In genomic region chr2:224668123-224668909, GRCh38 we compare ENCODE assay signal across 24 cellular contexts. TPM values are rescaled to one million over a fixed set of nuclear protein-coding genes. Genes with fewer than 3 reads are reported as not detected.
DNase-seq lines count a peak whose midpoint lies in the region; ATAC-seq, FAIRE-seq and TF ChIP-seq lines count a peak whose summit lies in the region.
"Had no signal": no experiment of that assay in that cellular context is flagged by ENCODE, and none has a peak within 500 bp of the region (broad histone marks: within the 10 kb centered on the region; RNA-seq: fewer than 3 reads in every experiment).

No MANE protein-coding gene starts in this region.

- H3K9me3 Mint-ChIP-seq in activated naive CD4-positive, alpha-beta T cell treated with anti-CD3 and anti-CD28 coated beads for 36 hours, result peaks cover 3% of the 10 kb centered on the region
- H3K9me3 Mint-ChIP-seq in activated T-cell treated with anti-CD3 and anti-CD28 coated beads, Interleukin-2, amount 50 U/mL, for 72 hours, result peaks cover 2 to 3% of the 10 kb centered on the region in 2 donors

- FAIRE-seq in GM12891 (lab: Jason Lieb, UNC), result peak; percentile 28
- FAIRE-seq: A549, D721Med had no signal

- no peaks in the 10 kb centered on the region for H3K9me3 ChIP-seq in OCI-LY1 (ENCODE audit: low read length)
- H3K9me3 ChIP-seq in mucosa of descending colon, result peaks cover 3% of the 10 kb centered on the region
- H3K9me3 ChIP-seq: BE2C had no signal

- TF ChIP-seq CTCF in OCI-LY1 (IDR thresholded peaks at IDR 0.05; ENCODE audit: low read length), result no peak
- no peak for TF ChIP-seq CTCF in mucosa of descending colon (IDR thresholded peaks at IDR 0.05)

- H3K4me2 ChIP-seq in OCI-LY1 (ENCODE audit: low read length), result peak overlapping the region; percentile 53
- H3K4me2 ChIP-seq: A549 had no signal

- no peaks in the 10 kb centered on the region for H3K79me2 ChIP-seq in OCI-LY1 (ENCODE audit: insufficient read depth, low read length)

- POLR2A ChIA-PET in HEK293T (lab: Yijun Ruan, JAX), result no interaction called here

- ATAC-seq in mucosa of descending colon (peak; percentile 43), HG03571 (IDR thresholded peaks at IDR 0.05; ENCODE audit: unreplicated experiment) (no peak)
- no peak for ATAC-seq in activated T-cell treated with anti-CD3 and anti-CD28 coated beads, Interleukin-2, amount 50 U/mL, for 72 hours (replicated peaks in 1 of 2)
- ATAC-seq: A549 had no signal

- H3K27ac Mint-ChIP-seq in activated naive CD4-positive, alpha-beta T cell treated with anti-CD3 and anti-CD28 coated beads for 36 hours, result no peak overlapping the region
- no peak overlapping the region for H3K27ac Mint-ChIP-seq in activated T-cell treated with anti-CD3 and anti-CD28 coated beads, Interleukin-2, amount 50 U/mL, for 72 hours
- H3K27ac Mint-ChIP-seq: IgD-negative memory B cell had no signal

- no peaks in the 10 kb centered on the region for H3F3A ChIP-seq in OCI-LY1 (ENCODE audit: insufficient read depth, low read length)

- no peaks in the 10 kb centered on the region for H3K27me3 Mint-ChIP-seq in activated naive CD4-positive, alpha-beta T cell treated with anti-CD3 and anti-CD28 coated beads for 36 hours (ENCODE audit: low read depth)
- H3K27me3 Mint-ChIP-seq in activated T-cell treated with anti-CD3 and anti-CD28 coated beads, Interleukin-2, amount 50 U/mL, for 72 hours (ENCODE audit: low read depth), result no peaks in the 10 kb centered on the region

- H3K36me3 ChIP-seq in OCI-LY1 (ENCODE audit: insufficient read depth, low read length) (no peaks in the 10 kb centered on the region), mucosa of descending colon (ENCODE audit: low read depth) (no peaks in the 10 kb centered on the region)
- H3K36me3 ChIP-seq: BE2C had no signal

- peak overlapping the region; percentile 12; the same call in 1 of the 2 replicates for H3K9ac ChIP-seq in OCI-LY1 (ENCODE audit: low read length)

- no peaks in the 10 kb centered on the region for H4K20me1 ChIP-seq in OCI-LY1 (ENCODE audit: insufficient read depth, low read length)

- H3K9me2 ChIP-seq in OCI-LY1 (ENCODE audit: low read depth, low read length), result no peaks in the 10 kb centered on the region

- H3K4me1 ChIP-seq in OCI-LY1 (ENCODE audit: insufficient read depth, low read length, severe bottlenecking) (peaks cover 42% of the 10 kb centered on the region), mucosa of descending colon (ENCODE audit: low read depth) (no peaks in the 10 kb centered on the region)
- H3K4me1 ChIP-seq: A549, BE2C had no signal

- intact Hi-C loops in mucosa of descending colon (cut with DNase I, micrococcal nuclease), result no loop called here
- intact Hi-C loops in activated naive CD4-positive, alpha-beta T cell treated with anti-CD3 and anti-CD28 coated beads for 36 hours (cut with micrococcal nuclease), result no loop called here

- no peaks in the 10 kb centered on the region for H3K27me3 ChIP-seq in OCI-LY1 (ENCODE audit: insufficient read depth, low read length)
- H3K27me3 ChIP-seq: BE2C had no signal

- H3K27ac ChIP-seq in OCI-LY1 (ENCODE audit: low read depth, low read length, poor library complexity, severe bottlenecking), result peak overlapping the region; percentile 84
- H3K27ac ChIP-seq: A549 had no signal

- no peak for TF ChIP-seq POLR2A in GM12891 (IDR thresholded peaks at IDR 0.05; ENCODE audit: low read depth, low read length)

- CTCF ChIA-PET in HEK293T (lab: Yijun Ruan, JAX), result interaction anchor here (0.6 kb wide), 1 partner anchor 315 kb away, joined by 3 read pairs; no protein-coding TSS in a partner anchor
- CTCF ChIA-PET in activated naive CD4-positive, alpha-beta T cell treated with anti-CD3 and anti-CD28 coated beads for 36 hours (lab: Charles Lee), result no interaction called here

- H3K4me3 ChIP-seq in OCI-LY1 (ENCODE audit: low read depth, low read length, poor library complexity, severe bottlenecking) (no peak overlapping the region), mucosa of descending colon (no peak overlapping the region)
- H3K4me3 ChIP-seq: A549 had no signal

- H3K36me3 Mint-ChIP-seq in activated naive CD4-positive, alpha-beta T cell treated with anti-CD3 and anti-CD28 coated beads for 36 hours (ENCODE audit: low read depth), result peaks cover 2% of the 10 kb centered on the region
- H3K36me3 Mint-ChIP-seq in activated T-cell treated with anti-CD3 and anti-CD28 coated beads, Interleukin-2, amount 50 U/mL, for 72 hours (ENCODE audit: insufficient read depth in 2 of 2), result peaks cover 3% of the 10 kb centered on the region in 2 donors

- DNase-seq in GM12891 (ENCODE audit: insufficient read length, low spot score) (no peak), HEK293T (ENCODE audit: extremely low spot score) (peak; percentile 16), mucosa of descending colon (no peak), GM19240 (ENCODE audit: insufficient read length, low spot score) (no peak)
- no peak for DNase-seq in activated naive CD4-positive, alpha-beta T cell treated with anti-CD3 and anti-CD28 coated beads for 36 hours
- DNase-seq in activated T-cell treated with anti-CD3 and anti-CD28 coated beads, Interleukin-2, amount 50 U/mL, for 72 hours, result no peak
- DNase-seq: BE2C, DMS53, EL, GF-D8, H9, MV-4-11, NCI-H1105 treated with DMSO at 0.1 percent for 48 hours, NCI-H187, NCI-H2107, NCI-H345, NCI-H524, T-helper 1 cell had no signal

- no peak overlapping the region for H2AFZ ChIP-seq in OCI-LY1 (ENCODE audit: low read length)

- H3K4me3 Mint-ChIP-seq in activated naive CD4-positive, alpha-beta T cell treated with anti-CD3 and anti-CD28 coated beads for 36 hours, result no peak overlapping the region
- no peak overlapping the region for H3K4me3 Mint-ChIP-seq in activated T-cell treated with anti-CD3 and anti-CD28 coated beads, Interleukin-2, amount 50 U/mL, for 72 hours
- H3K4me3 Mint-ChIP-seq: H9, IgD-negative memory B cell had no signal

- H3K4me1 Mint-ChIP-seq in activated naive CD4-positive, alpha-beta T cell treated with anti-CD3 and anti-CD28 coated beads for 36 hours (ENCODE audit: low read depth), result no peaks in the 10 kb centered on the region
- H3K4me1 Mint-ChIP-seq in activated T-cell treated with anti-CD3 and anti-CD28 coated beads, Interleukin-2, amount 50 U/mL, for 72 hours (ENCODE audit: low read depth), result no peaks in the 10 kb centered on the region

TF ChIP-seq in GM12891, 5 proteins besides CTCF, POLR2A, EP300 and RAD21:
- TF ChIP-seq SPI1 (IDR thresholded peaks at IDR 0.05; ENCODE audit: low read depth, low read length), result no peak
- no peak for TF ChIP-seq POU2F2 (IDR thresholded peaks at IDR 0.05; ENCODE audit: low read depth, low read length)
- no peak for TF ChIP-seq POLR2AphosphoS5 (IDR thresholded peaks at IDR 0.05; ENCODE audit: low read depth, low read length)
- no peak for TF ChIP-seq TAF1 (IDR thresholded peaks at IDR 0.05; ENCODE audit: low read depth, low read length)
- TF ChIP-seq PAX5 (IDR thresholded peaks at IDR 0.05; ENCODE audit: insufficient read depth, low read length, severe bottlenecking), result no peak
TF ChIP-seq in GM12891: peak in this region for 0.

TF ChIP-seq in HEK293T, 16 proteins besides CTCF, POLR2A, EP300 and RAD21:
- TF ChIP-seq PKNOX1 (IDR thresholded peaks at IDR 0.05) (peak; percentile 66), CTBP1 (IDR thresholded peaks at IDR 0.05; ENCODE audit: borderline replicate concordance) (peak; percentile 35; the same call in 1 of the 2 replicates), BHLHE40 (IDR thresholded peaks at IDR 0.05; ENCODE audit: borderline replicate concordance) (no peak), ZNF384 (IDR thresholded peaks at IDR 0.05) (no peak), TARDBP (IDR thresholded peaks at IDR 0.05) (no peak), ARNT (IDR thresholded peaks at IDR 0.05) (no peak), FOXK2 (IDR thresholded peaks at IDR 0.05) (no peak), NFRKB (IDR thresholded peaks at IDR 0.05) (no peak), SUZ12 (IDR thresholded peaks at IDR 0.05) (no peak), L3MBTL2 (conservative IDR thresholded peaks at IDR 0.05) (no peak)
TF ChIP-seq in HEK293T: peak in this region for 2.

RNA-seq across cellular contexts. Expression of gene CCDC195, which starts 47.8 kb away (rescaled TPM):
- polyA plus RNA-seq in GM12891 (2012; ENCODE audit: low read depth, missing spikeins), result not detected
- not detected for total RNA-seq in mucosa of descending colon
- not detected for total RNA-seq in activated naive CD4-positive, alpha-beta T cell treated with anti-CD3 and anti-CD28 coated beads for 36 hours
- total RNA-seq in activated T-cell treated with anti-CD3 and anti-CD28 coated beads, Interleukin-2, amount 50 U/mL, for 72 hours, result not detected
- total RNA-seq: H9, M059J had no signal
- polyA plus RNA-seq: A549, IgD-negative memory B cell had no signal
